ENCODE assay signal across 8 cellular contexts in genomic region chr13:63636231-63636993, GRCh38.
DNase-seq lines count a peak whose midpoint lies in the region; ATAC-seq, FAIRE-seq and TF ChIP-seq lines count a peak whose summit lies in the region.

No MANE protein-coding gene starts in this region.

- H2AFZ ChIP-seq in parathyroid adenoma = no peak overlapping the region

- H3K79me2 ChIP-seq in parathyroid adenoma = no peaks in the 10 kb centered on the region

- no peaks in the 10 kb centered on the region for H3K9me3 ChIP-seq in parathyroid adenoma (ENCODE audit: control insufficient read depth, low read length)

- in situ Hi-C loops in astrocyte of the spinal cord (cut with HindIII; ENCODE audit: low sequenced_read_pairs) = no loop called here

- H3K27ac ChIP-seq in parathyroid adenoma = no peak overlapping the region

- H3K27me3 ChIP-seq in parathyroid adenoma (ENCODE audit: control insufficient read depth, insufficient read depth, low read length) = no peaks in the 10 kb centered on the region

- H3K4me2 ChIP-seq in parathyroid adenoma (ENCODE audit: low read length) = peak overlapping the region; percentile 58

- DNase-seq in D721Med (ENCODE audit: insufficient read length, low spot score) (no peak), NCI-H1092 treated with DMSO at 0.1 percent for 48 hours (lab: John Stamatoyannopoulos, UW) (peak; percentile 23), astrocyte of the spinal cord (ENCODE audit: low read depth, low spot score) (peak; percentile 23), 8988T (no peak), GM12892 (ENCODE audit: insufficient read length) (no peak)

- no peak for TF ChIP-seq CTCF in D721Med (IDR thresholded peaks at IDR 0.05; ENCODE audit: insufficient read depth, missing control alignments)
- peak; percentile 23 for TF ChIP-seq CTCF in astrocyte of the spinal cord (IDR thresholded peaks at IDR 0.05; ENCODE audit: low read depth, low read length)
- no peak for TF ChIP-seq CTCF in parathyroid adenoma (IDR thresholded peaks at IDR 0.05)

- peak; percentile 35 for FAIRE-seq in D721Med (lab: Jason Lieb, UNC)
- FAIRE-seq in GM12892 (lab: Jason Lieb, UNC) = no peak

- H3K4me3 ChIP-seq in astrocyte of the spinal cord (ENCODE audit: low read depth, low read length) (peak overlapping the region; percentile 17), parathyroid adenoma (ENCODE audit: low read depth, low read length) (peak overlapping the region; percentile 50)

- H3K9ac ChIP-seq in parathyroid adenoma = no peak overlapping the region

- ATAC-seq in GM21717 (IDR thresholded peaks at IDR 0.05; ENCODE audit: unreplicated experiment) (peak; percentile 70), GM19455 (IDR thresholded peaks at IDR 0.05; ENCODE audit: unreplicated experiment) (no peak)

- no peak for TF ChIP-seq POLR2A in GM12892 (IDR thresholded peaks at IDR 0.05; ENCODE audit: low read depth, low read length)

- no peaks in the 10 kb centered on the region for H3K4me1 ChIP-seq in parathyroid adenoma

- H3K36me3 ChIP-seq in parathyroid adenoma (ENCODE audit: control insufficient read depth, insufficient read depth, low read length) = no peaks in the 10 kb centered on the region

Comparison
In these comparisons a context has a peak if more than half of its experiments do, and no peak if none do; other contexts are left out.
1. DNase-seq: peak in NCI-H1092 treated with DMSO at 0.1 percent for 48 hours (single experiment) and astrocyte of the spinal cord (single experiment); none in D721Med (single experiment), 8988T (single experiment) and GM12892 (single experiment).